In genomic region chr17:47295037-47295873, GRCh38 we compare ENCODE assay signal across 14 cellular contexts. TPM values are rescaled to one million over a fixed set of nuclear protein-coding genes. Genes with fewer than 3 reads are reported as not detected.
DNase-seq lines count a peak whose midpoint lies in the region; ATAC-seq and TF ChIP-seq lines count a peak whose summit lies in the region.
"Had no signal": no experiment of that assay in that cellular context is flagged by ENCODE, and none has a peak within 500 bp of the region (broad histone marks: within the 10 kb centered on the region; RNA-seq: fewer than 3 reads in every experiment).

No MANE protein-coding gene starts in this region.

- intact Hi-C loops in Calu3 (cut with micrococcal nuclease; ENCODE audit: unreplicated experiment) = no loop called here
- intact Hi-C loops in sigmoid colon (cut with DNase I) = no loop called here

- TF ChIP-seq CTCF in Calu3 (IDR thresholded peaks at IDR 0.05; ENCODE audit: unreplicated experiment) (no peak), sigmoid colon (IDR thresholded peaks at IDR 0.05) (no peak), mesothelial cell of epicardium (IDR thresholded peaks at IDR 0.05; ENCODE audit: unreplicated experiment) (no peak)

- CTCF ChIA-PET in Calu3 (lab: Charles Lee) = no interaction called here

- H3K36me3 Mint-ChIP-seq in Calu3 (ENCODE audit: insufficient read depth, unreplicated experiment) (no peaks in the 10 kb centered on the region), mesothelial cell of epicardium (no peaks in the 10 kb centered on the region)
- H3K36me3 Mint-ChIP-seq: type B pancreatic cell had no signal

- no peak for TF ChIP-seq POLR2A in sigmoid colon (IDR thresholded peaks at IDR 0.05)

- no peak overlapping the region for H3K4me3 ChIP-seq in sigmoid colon
- H3K4me3 ChIP-seq: GM12878, spleen had no signal

- H3K27me3 Mint-ChIP-seq in Calu3 (ENCODE audit: unreplicated experiment) (peaks cover 10% of the 10 kb centered on the region), mesothelial cell of epicardium (ENCODE audit: low read depth) (no peaks in the 10 kb centered on the region)
- H3K27me3 Mint-ChIP-seq: type B pancreatic cell had no signal

- BruUV-seq in Calu3 (replicated peaks; lab: Mats Ljungman, UMichigan) = no TSS peak

- H3K27ac Mint-ChIP-seq in Calu3 (ENCODE audit: unreplicated experiment) = no peak overlapping the region
- no peak overlapping the region for H3K27ac Mint-ChIP-seq in mesothelial cell of epicardium
- H3K27ac Mint-ChIP-seq: type B pancreatic cell had no signal

- no peaks in the 10 kb centered on the region for H3K9me3 ChIP-seq in sigmoid colon
- H3K9me3 ChIP-seq: spleen had no signal

- H3K4me3 Mint-ChIP-seq in Calu3 (ENCODE audit: low read depth, unreplicated experiment) (no peak overlapping the region), mesothelial cell of epicardium (no peak overlapping the region)
- H3K4me3 Mint-ChIP-seq: type B pancreatic cell had no signal

- no peak for ATAC-seq in GM18498 (IDR thresholded peaks at IDR 0.05; ENCODE audit: unreplicated experiment)
- ATAC-seq in GM19351 (IDR thresholded peaks at IDR 0.05; ENCODE audit: unreplicated experiment) = no peak
- ATAC-seq: GM12878 had no signal

- H3K27me3 ChIP-seq in sigmoid colon = no peaks in the 10 kb centered on the region
- H3K27me3 ChIP-seq: spleen had no signal

- H3K27ac ChIP-seq in sigmoid colon = peak overlapping the region; percentile 15 to 62 (median 37)

- 90% methylated on average over 14 of the region's 14 CpGs for WGBS in sigmoid colon, 2 donors

- TF ChIP-seq EP300 in sigmoid colon (IDR thresholded peaks at IDR 0.05) = no peak

- H3K36me3 ChIP-seq in sigmoid colon = peaks cover 5 to 61% (median 15%) of the 10 kb centered on the region in 4 donors
- H3K36me3 ChIP-seq: spleen had no signal

- DNase-seq in Calu3 = peak; percentile 34
- DNase-seq in astrocyte of the hippocampus (ENCODE audit: low read depth, low spot score) = peak; percentile 31
- peak in 42 of 51 donors; percentile 5 to 80 (median 34) for DNase-seq in hypothalamus (lab: John Stamatoyannopoulos, UW)
- no peak for DNase-seq in sigmoid colon
- DNase-seq in mesothelial cell of epicardium (ENCODE audit: low spot score in 2 of 2, unreplicated experiment in 2 of 2) = no peak
- no peak for DNase-seq in T-helper 2 cell
- DNase-seq: activated effector memory CD4-positive, alpha-beta T cell treated with Interleukin-2 at 50 U/mL for 16 hours; glutamatergic neuron; NCI-H1092; spleen had no signal

- H3K4me1 Mint-ChIP-seq in Calu3 (ENCODE audit: low read depth, unreplicated experiment) = peaks cover 8% of the 10 kb centered on the region
- peaks cover 7% of the 10 kb centered on the region for H3K4me1 Mint-ChIP-seq in mesothelial cell of epicardium

- H3K4me1 ChIP-seq in sigmoid colon = peaks cover 0 to 36% (median 23%) of the 10 kb centered on the region in 4 donors

- no peaks in the 10 kb centered on the region for H3K9me3 Mint-ChIP-seq in Calu3 (ENCODE audit: low read depth, unreplicated experiment)
- H3K9me3 Mint-ChIP-seq in mesothelial cell of epicardium = no peaks in the 10 kb centered on the region
- H3K9me3 Mint-ChIP-seq: type B pancreatic cell had no signal

RNA-seq across cellular contexts. Expression of gene EFCAB13, which starts 28.5 kb away (rescaled TPM):
- total RNA-seq in Calu3 (2022) (21.5 and 25.2 TPM in 2 replicates), sigmoid colon (10 to 100 TPM in 3 of 4 donors, 1 to 10 TPM in 1; 8.7 to 16.3 (median 15.4) TPM), mesothelial cell of epicardium (4.3 to 5.7 TPM (median 4.8 TPM) in 3 replicates)
- 1 to 10 TPM in 2 of 3 donors, under 1 TPM in 1; 0.46 to 3.6 (median 1.7) TPM for polyA plus RNA-seq in sigmoid colon

RNA-seq across cellular contexts. Expression of gene ITGB3, which starts 41.6 kb away (rescaled TPM):
- total RNA-seq in Calu3 (2022) (0.68 TPM in 1 of 2 replicates, not detected in the other), sigmoid colon (10 to 100 TPM; 28.5 to 62.7 (median 40.1) TPM), mesothelial cell of epicardium (1.0 to 1.5 TPM (median 1.1 TPM) in 3 replicates)
- 1 to 10 TPM in 2 of 3 donors, under 1 TPM in 1; 0.69 to 3.4 (median 1.8) TPM for polyA plus RNA-seq in sigmoid colon

Comparison
In these comparisons a context has a peak if more than half of its experiments do, and no peak if none do; other contexts are left out.
1. DNase-seq: peak in Calu3 (single experiment), astrocyte of the hippocampus (single experiment) and hypothalamus (42 of 51); none in sigmoid colon (single experiment), mesothelial cell of epicardium (0 of 2) and T-helper 2 cell (0 of 5).
2. RNA of gene ITGB3, which starts 41.6 kb away (total RNA-seq): 28.5 to 62.7 TPM in sigmoid colon; 1.0 to 1.5 TPM in mesothelial cell of epicardium and 0.68 TPM in Calu3; every median in the first group is over 10 times any median in the second.